In genomic region chr16:234468-235305, GRCh38 we compare ENCODE assay signal across 1 cellular context.
TF ChIP-seq lines count a peak whose summit lies in the region.

Gene FAM234A, plus strand, starts transcription at chr16:234821. Its CDS starts 19,593 bp downstream, at chr16:254414.

TF ChIP-seq in HEK293, 187 proteins besides CTCF, POLR2A, EP300 and RAD21 (continued from another document):
- TF ChIP-seq PATZ1 (tag by site-specific recombination; IDR thresholded peaks at IDR 0.05) (peak; percentile 100), ZNF274 (IDR thresholded peaks at IDR 0.05; ENCODE audit: low read length) (no peak), ZNF274 (tag by site-specific recombination; IDR thresholded peaks at IDR 0.05; ENCODE audit: borderline replicate concordance) (no peak), YY1 (tag by site-specific recombination; IDR thresholded peaks at IDR 0.05) (peak; percentile 73), ZNF610 (tag by site-specific recombination; IDR thresholded peaks at IDR 0.05; ENCODE audit: borderline replicate concordance) (peak; percentile 89), OVOL3 (tag by site-specific recombination; IDR thresholded peaks at IDR 0.05) (peak; percentile 62; the same call in 1 of the 2 replicates), ZNF549 (tag by site-specific recombination; IDR thresholded peaks at IDR 0.05) (no peak), ZNF37A (tag by site-specific recombination; IDR thresholded peaks at IDR 0.05) (no peak), ZNF785 (tag by site-specific recombination; IDR thresholded peaks at IDR 0.05) (no peak; the same call in 1 of the 2 replicates), ZNF155 (tag by site-specific recombination; IDR thresholded peaks at IDR 0.05) (no peak), ZNF792 (tag by site-specific recombination; IDR thresholded peaks at IDR 0.05) (no peak), ZNF404 (tag by site-specific recombination; IDR thresholded peaks at IDR 0.05) (no peak), PBX3 (CRISPR knock-in tag; IDR thresholded peaks at IDR 0.05) (no peak), ZFHX2 (tag by site-specific recombination; conservative IDR thresholded peaks at IDR 0.05) (peak; percentile 98), BCL11B (tag by site-specific recombination; IDR thresholded peaks at IDR 0.05; ENCODE audit: low read depth) (no peak), ZIC2 (tag by site-specific recombination; IDR thresholded peaks at IDR 0.05) (peak; percentile 94), ZBTB8A (tag by site-specific recombination; IDR thresholded peaks at IDR 0.05) (peak; percentile 64), ZNF302 (tag by site-specific recombination; IDR thresholded peaks at IDR 0.05; ENCODE audit: low read depth) (no peak), ZFP3 (tag by site-specific recombination; IDR thresholded peaks at IDR 0.05; ENCODE audit: low read depth) (no peak), ZFP41 (tag by site-specific recombination; IDR thresholded peaks at IDR 0.05; ENCODE audit: borderline replicate concordance) (no peak), ZNF16 (tag by site-specific recombination; IDR thresholded peaks at IDR 0.05; ENCODE audit: low read depth) (no peak), ELK4 (IDR thresholded peaks at IDR 0.05; ENCODE audit: borderline replicate concordance, low read depth, low read length) (no peak), ZNF169 (tag by site-specific recombination; IDR thresholded peaks at IDR 0.05) (no peak), KLF1 (tag by site-specific recombination; IDR thresholded peaks at IDR 0.05) (peak; percentile 89), ZNF366 (tag by site-specific recombination; conservative IDR thresholded peaks at IDR 0.05) (peak; percentile 91), SP3 (tag by site-specific recombination; IDR thresholded peaks at IDR 0.05) (peak; percentile 76), ZNF121 (tag by site-specific recombination; IDR thresholded peaks at IDR 0.05) (no peak), ZNF623 (tag by site-specific recombination; IDR thresholded peaks at IDR 0.05) (no peak), ZBTB48 (tag by site-specific recombination; IDR thresholded peaks at IDR 0.05) (no peak), ZXDB (tag by site-specific recombination; IDR thresholded peaks at IDR 0.05) (peak; percentile 91), ZNF292 (tag by site-specific recombination; IDR thresholded peaks at IDR 0.05; ENCODE audit: borderline replicate concordance, low read depth) (no peak), ZNF24 (tag by site-specific recombination; IDR thresholded peaks at IDR 0.05) (0 out of 2 replicates have a peak, but pooled peaks have one; percentile 39), HOXC10 (CRISPR knock-in tag; IDR thresholded peaks at IDR 0.05) (no peak), ZNF488 (tag by site-specific recombination; IDR thresholded peaks at IDR 0.05) (no peak), ZFP69B (tag by site-specific recombination; IDR thresholded peaks at IDR 0.05) (peak; percentile 71), ZNF138 (tag by site-specific recombination; IDR thresholded peaks at IDR 0.05; ENCODE audit: borderline replicate concordance) (no peak), ZNF660 (tag by site-specific recombination; IDR thresholded peaks at IDR 0.05) (peak; percentile 85), KLF7 (tag by site-specific recombination; IDR thresholded peaks at IDR 0.05; ENCODE audit: borderline replicate concordance) (peak; percentile 97), ZFP37 (tag by site-specific recombination; IDR thresholded peaks at IDR 0.05) (peak; percentile 38; the same call in 1 of the 2 replicates), ZNF544 (tag by site-specific recombination; IDR thresholded peaks at IDR 0.05) (no peak), ZBTB1 (tag by site-specific recombination; IDR thresholded peaks at IDR 0.05) (0 out of 2 replicates have a peak, but pooled peaks have one; percentile 32), TRIM28 (IDR thresholded peaks at IDR 0.05; ENCODE audit: borderline replicate concordance, low read length) (no peak), ZBTB17 (tag by site-specific recombination; IDR thresholded peaks at IDR 0.05) (peak; percentile 98), BCL6B (tag by site-specific recombination; IDR thresholded peaks at IDR 0.05) (no peak), ZNF140 (tag by site-specific recombination; IDR thresholded peaks at IDR 0.05) (no peak), ZNF768 (tag by site-specific recombination; IDR thresholded peaks at IDR 0.05) (no peak), YY2 (tag by site-specific recombination; IDR thresholded peaks at IDR 0.05) (peak; percentile 85), ZSCAN5A (tag by site-specific recombination; IDR thresholded peaks at IDR 0.05) (no peak)
- TF ChIP-seq, protein P1, sequence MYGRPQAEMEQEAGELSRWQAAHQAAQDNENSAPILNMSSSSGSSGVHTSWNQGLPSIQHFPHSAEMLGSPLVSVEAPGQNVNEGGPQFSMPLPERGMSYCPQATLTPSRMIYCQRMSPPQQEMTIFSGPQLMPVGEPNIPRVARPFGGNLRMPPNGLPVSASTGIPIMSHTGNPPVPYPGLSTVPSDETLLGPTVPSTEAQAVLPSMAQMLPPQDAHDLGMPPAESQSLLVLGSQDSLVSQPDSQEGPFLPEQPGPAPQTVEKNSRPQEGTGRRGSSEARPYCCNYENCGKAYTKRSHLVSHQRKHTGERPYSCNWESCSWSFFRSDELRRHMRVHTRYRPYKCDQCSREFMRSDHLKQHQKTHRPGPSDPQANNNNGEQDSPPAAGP (tag by site-specific recombination; IDR thresholded peaks at IDR 0.05): peak; percentile 83; the same call in 1 of the 2 replicates
- TF ChIP-seq, protein P2, sequence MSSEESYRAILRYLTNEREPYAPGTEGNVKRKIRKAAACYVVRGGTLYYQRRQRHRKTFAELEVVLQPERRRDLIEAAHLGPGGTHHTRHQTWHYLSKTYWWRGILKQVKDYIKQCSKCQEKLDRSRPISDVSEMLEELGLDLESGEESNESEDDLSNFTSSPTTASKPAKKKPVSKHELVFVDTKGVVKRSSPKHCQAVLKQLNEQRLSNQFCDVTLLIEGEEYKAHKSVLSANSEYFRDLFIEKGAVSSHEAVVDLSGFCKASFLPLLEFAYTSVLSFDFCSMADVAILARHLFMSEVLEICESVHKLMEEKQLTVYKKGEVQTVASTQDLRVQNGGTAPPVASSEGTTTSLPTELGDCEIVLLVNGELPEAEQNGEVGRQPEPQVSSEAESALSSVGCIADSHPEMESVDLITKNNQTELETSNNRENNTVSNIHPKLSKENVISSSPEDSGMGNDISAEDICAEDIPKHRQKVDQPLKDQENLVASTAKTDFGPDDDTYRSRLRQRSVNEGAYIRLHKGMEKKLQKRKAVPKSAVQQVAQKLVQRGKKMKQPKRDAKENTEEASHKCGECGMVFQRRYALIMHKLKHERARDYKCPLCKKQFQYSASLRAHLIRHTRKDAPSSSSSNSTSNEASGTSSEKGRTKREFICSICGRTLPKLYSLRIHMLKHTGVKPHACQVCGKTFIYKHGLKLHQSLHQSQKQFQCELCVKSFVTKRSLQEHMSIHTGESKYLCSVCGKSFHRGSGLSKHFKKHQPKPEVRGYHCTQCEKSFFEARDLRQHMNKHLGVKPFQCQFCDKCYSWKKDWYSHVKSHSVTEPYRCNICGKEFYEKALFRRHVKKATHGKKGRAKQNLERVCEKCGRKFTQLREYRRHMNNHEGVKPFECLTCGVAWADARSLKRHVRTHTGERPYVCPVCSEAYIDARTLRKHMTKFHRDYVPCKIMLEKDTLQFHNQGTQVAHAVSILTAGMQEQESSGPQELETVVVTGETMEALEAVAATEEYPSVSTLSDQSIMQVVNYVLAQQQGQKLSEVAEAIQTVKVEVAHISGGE (tag by site-specific recombination; conservative IDR thresholded peaks at IDR 0.05; ENCODE audit: low read depth): peak; percentile 93
- TF ChIP-seq, protein P3, sequence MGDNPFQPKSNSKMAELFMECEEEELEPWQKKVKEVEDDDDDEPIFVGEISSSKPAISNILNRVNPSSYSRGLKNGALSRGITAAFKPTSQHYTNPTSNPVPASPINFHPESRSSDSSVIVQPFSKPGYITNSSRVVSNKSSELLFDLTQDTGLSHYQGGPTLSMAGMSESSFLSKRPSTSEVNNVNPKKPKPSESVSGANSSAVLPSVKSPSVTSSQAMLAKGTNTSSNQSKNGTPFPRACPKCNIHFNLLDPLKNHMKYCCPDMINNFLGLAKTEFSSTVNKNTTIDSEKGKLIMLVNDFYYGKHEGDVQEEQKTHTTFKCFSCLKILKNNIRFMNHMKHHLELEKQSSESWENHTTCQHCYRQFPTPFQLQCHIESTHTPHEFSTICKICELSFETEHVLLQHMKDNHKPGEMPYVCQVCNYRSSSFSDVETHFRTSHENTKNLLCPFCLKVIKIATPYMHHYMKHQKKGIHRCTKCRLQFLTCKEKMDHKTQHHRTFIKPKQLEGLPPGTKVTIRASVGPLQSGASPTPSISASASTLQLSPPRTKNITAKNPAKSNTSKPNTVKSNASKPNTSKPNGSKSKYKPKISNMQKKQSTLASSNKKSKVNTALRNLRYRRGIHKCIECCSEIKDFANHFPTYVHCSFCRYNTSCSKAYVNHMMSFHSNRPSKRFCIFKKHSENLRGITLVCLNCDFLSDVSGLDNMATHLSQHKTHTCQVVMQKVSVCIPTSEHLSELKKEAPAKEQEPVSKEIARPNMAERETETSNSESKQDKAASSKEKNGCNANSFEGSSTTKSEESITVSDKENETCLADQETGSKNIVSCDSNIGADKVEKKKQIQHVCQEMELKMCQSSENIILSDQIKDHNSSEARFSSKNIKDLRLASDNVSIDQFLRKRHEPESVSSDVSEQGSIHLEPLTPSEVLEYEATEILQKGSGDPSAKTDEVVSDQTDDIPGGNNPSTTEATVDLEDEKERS (tag by site-specific recombination; IDR thresholded peaks at IDR 0.05): no peak
- TF ChIP-seq, protein P4, sequence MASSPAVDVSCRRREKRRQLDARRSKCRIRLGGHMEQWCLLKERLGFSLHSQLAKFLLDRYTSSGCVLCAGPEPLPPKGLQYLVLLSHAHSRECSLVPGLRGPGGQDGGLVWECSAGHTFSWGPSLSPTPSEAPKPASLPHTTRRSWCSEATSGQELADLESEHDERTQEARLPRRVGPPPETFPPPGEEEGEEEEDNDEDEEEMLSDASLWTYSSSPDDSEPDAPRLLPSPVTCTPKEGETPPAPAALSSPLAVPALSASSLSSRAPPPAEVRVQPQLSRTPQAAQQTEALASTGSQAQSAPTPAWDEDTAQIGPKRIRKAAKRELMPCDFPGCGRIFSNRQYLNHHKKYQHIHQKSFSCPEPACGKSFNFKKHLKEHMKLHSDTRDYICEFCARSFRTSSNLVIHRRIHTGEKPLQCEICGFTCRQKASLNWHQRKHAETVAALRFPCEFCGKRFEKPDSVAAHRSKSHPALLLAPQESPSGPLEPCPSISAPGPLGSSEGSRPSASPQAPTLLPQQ (tag by site-specific recombination; IDR thresholded peaks at IDR 0.05): peak; percentile 69; the same call in 1 of the 2 replicates
TF ChIP-seq in HEK293: peak in this region for 65.
